In the genomic region with DNA sequence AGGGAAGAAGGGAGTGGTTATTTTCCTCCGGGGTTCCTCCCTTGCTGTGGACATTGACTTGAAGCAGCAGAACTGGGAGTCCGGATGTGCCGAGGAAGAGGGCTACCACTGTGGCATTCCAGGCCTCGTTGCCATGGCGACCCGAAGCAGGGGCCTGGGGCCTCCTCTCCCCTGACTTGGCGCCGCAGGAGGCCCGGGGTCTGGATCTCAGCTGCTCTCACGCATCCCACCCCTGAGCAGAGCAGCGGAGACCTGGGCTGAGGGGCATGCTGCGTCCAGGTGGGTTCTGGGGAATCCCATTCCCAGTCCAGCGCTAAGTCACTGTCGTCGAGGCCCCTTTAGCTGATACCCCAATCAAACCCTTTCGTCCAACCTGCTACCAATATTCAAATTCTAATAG, we compare ENCODE assay signal across 1 cellular context.
TF ChIP-seq lines count a peak whose summit lies in the region.

No MANE protein-coding gene starts in this region.

TF ChIP-seq in SK-N-SH treated with all-trans-retinoic acid at 6 μM for 48 hours, 23 proteins besides CTCF, POLR2A, EP300 and RAD21 (continued from another document):
- TF ChIP-seq, protein P1, sequence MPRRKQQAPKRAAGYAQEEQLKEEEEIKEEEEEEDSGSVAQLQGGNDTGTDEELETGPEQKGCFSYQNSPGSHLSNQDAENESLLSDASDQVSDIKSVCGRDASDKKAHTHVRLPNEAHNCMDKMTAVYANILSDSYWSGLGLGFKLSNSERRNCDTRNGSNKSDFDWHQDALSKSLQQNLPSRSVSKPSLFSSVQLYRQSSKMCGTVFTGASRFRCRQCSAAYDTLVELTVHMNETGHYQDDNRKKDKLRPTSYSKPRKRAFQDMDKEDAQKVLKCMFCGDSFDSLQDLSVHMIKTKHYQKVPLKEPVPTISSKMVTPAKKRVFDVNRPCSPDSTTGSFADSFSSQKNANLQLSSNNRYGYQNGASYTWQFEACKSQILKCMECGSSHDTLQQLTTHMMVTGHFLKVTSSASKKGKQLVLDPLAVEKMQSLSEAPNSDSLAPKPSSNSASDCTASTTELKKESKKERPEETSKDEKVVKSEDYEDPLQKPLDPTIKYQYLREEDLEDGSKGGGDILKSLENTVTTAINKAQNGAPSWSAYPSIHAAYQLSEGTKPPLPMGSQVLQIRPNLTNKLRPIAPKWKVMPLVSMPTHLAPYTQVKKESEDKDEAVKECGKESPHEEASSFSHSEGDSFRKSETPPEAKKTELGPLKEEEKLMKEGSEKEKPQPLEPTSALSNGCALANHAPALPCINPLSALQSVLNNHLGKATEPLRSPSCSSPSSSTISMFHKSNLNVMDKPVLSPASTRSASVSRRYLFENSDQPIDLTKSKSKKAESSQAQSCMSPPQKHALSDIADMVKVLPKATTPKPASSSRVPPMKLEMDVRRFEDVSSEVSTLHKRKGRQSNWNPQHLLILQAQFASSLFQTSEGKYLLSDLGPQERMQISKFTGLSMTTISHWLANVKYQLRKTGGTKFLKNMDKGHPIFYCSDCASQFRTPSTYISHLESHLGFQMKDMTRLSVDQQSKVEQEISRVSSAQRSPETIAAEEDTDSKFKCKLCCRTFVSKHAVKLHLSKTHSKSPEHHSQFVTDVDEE (CRISPR knock-in tag; IDR thresholded peaks at IDR 0.05) = no peak
- TF ChIP-seq BACH2 (CRISPR knock-in tag; IDR thresholded peaks at IDR 0.05; ENCODE audit: borderline replicate concordance) (no peak), SNAI2 (CRISPR knock-in tag; IDR thresholded peaks at IDR 0.05) (no peak)
